2 cellular contexts compared by ENCODE assay signal in genomic region chr21:38569733-38570132, GRCh38.
A peak's percentile ranks its signal among the peaks of the same experiment; 100 is the strongest.
TF ChIP-seq lines count a peak whose summit lies in the region.

No MANE protein-coding gene starts in this region.

TF ChIP-seq in K562, 482 proteins besides CTCF, POLR2A, EP300 and RAD21:
- TF ChIP-seq RBM25 (IDR thresholded peaks at IDR 0.05; ENCODE audit: low read depth, low read length, severe bottlenecking), result peak; percentile 52
- TF ChIP-seq SNRNP70 (optimal IDR thresholded peaks at IDR 0.05; ENCODE audit: low read depth, low read length), result no peak
- TF ChIP-seq TAF9B (IDR thresholded peaks at IDR 0.05; ENCODE audit: partially characterized antibody), result no peak
- TF ChIP-seq ZNF146 (CRISPR knock-in tag; IDR thresholded peaks at IDR 0.05; ENCODE audit: unreplicated experiment), result peak; percentile 82

TF ChIP-seq in H1, 55 proteins besides CTCF, POLR2A, EP300 and RAD21:
- no peak for TF ChIP-seq JUN (IDR thresholded peaks at IDR 0.05; ENCODE audit: low read depth, low read length)
- TF ChIP-seq KDM1A (IDR thresholded peaks at IDR 0.05; ENCODE audit: borderline replicate concordance, low read length), result 0 out of 2 replicates have a peak, but pooled peaks have one; percentile 33
- no peak for TF ChIP-seq BCL11A (IDR thresholded peaks at IDR 0.05; ENCODE audit: low read depth in 2 of 2, low read length in 2 of 2)
- no peak for TF ChIP-seq TBP (IDR thresholded peaks at IDR 0.05; ENCODE audit: low read depth, low read length)
- TF ChIP-seq KDM4A (IDR thresholded peaks at IDR 0.05; ENCODE audit: low read depth, low read length, severe bottlenecking), result no peak
